In genomic region chr3:157129782-157130137, GRCh38 we compare ENCODE assay signal across 8 cellular contexts. TPM values are rescaled to one million over a fixed set of nuclear protein-coding genes. Genes with fewer than 3 reads are reported as not detected.
DNase-seq lines count a peak whose midpoint lies in the region; ATAC-seq and TF ChIP-seq lines count a peak whose summit lies in the region.

No MANE protein-coding gene starts in this region.

- peaks cover 3% of the 10 kb centered on the region for H3F3A ChIP-seq in MM.1S (ENCODE audit: insufficient read depth, low read length)

- H2AFZ ChIP-seq in MM.1S (ENCODE audit: low read length): no peak overlapping the region

- peaks cover 21 to 61% of the 10 kb centered on the region in 2 donors for H3K4me1 ChIP-seq in left lung
- peaks cover 35% of the 10 kb centered on the region for H3K4me1 ChIP-seq in MM.1S (ENCODE audit: low read length)

- H3K36me3 ChIP-seq in left lung (peaks cover 0 to 3% of the 10 kb centered on the region in 2 donors), MM.1S (replicated peaks; ENCODE audit: insufficient read depth, low read length) (no peaks in the 10 kb centered on the region)

- H3K79me2 ChIP-seq in MM.1S (ENCODE audit: low read length): no peaks in the 10 kb centered on the region

- H3K4me3 ChIP-seq in left lung (no peak overlapping the region), MM.1S (ENCODE audit: low read length) (no peak overlapping the region)

- ATAC-seq in left lung: no peak

- TF ChIP-seq CTCF in left lung (IDR thresholded peaks at IDR 0.05): no peak
- no peak for TF ChIP-seq CTCF in MM.1S (IDR thresholded peaks at IDR 0.05; ENCODE audit: low read length)

- H3K9me2 ChIP-seq in MM.1S (replicated peaks; ENCODE audit: insufficient read depth, low read length): no peaks in the 10 kb centered on the region

- no peak overlapping the region for H3K9ac ChIP-seq in MM.1S (ENCODE audit: low read length)

- intact Hi-C loops in left lung (cut with DNase I): loop anchor here in 1 of 2 donors (10.0 kb wide), 1 partner anchor 455 kb away; the partner anchor contains the start of gene TIPARP

- no peak for TF ChIP-seq RAD21 in Ishikawa (IDR thresholded peaks at IDR 0.05; ENCODE audit: low read depth)

- WGBS in adipose tissue, 3 donors: 58 to 70% (median 68%) methylated on average over 9 of the region's 9 CpGs

- H3K27ac ChIP-seq in adipose tissue (ENCODE audit: low read depth, low read length) (peak overlapping the region; percentile 41), left lung (peak overlapping the region; percentile 45 to 75), MM.1S (ENCODE audit: low read length) (no peak overlapping the region)

- TF ChIP-seq EP300 in Ishikawa (IDR thresholded peaks at IDR 0.05; ENCODE audit: borderline replicate concordance): peak; percentile 64

- H4K20me1 ChIP-seq in MM.1S (ENCODE audit: insufficient read depth, low read length): no peaks in the 10 kb centered on the region

- H3K9me3 ChIP-seq in left lung (no peaks in the 10 kb centered on the region), MM.1S (replicated peaks; ENCODE audit: insufficient read depth, low read length) (no peaks in the 10 kb centered on the region)

- peak; percentile 66 for DNase-seq in A172 (ENCODE audit: low spot score)
- no peak for DNase-seq in left lung
- DNase-seq in superior temporal gyrus (ENCODE audit: extremely low spot score): peak; percentile 78
- DNase-seq in DMS 273 (lab: John Stamatoyannopoulos, UW; ENCODE audit: unreplicated experiment): no peak
- DNase-seq in MM.1S: no peak
- DNase-seq in middle frontal gyrus (ENCODE audit: extremely low spot score, low spot score): no peak

- no peak overlapping the region for H3K4me2 ChIP-seq in MM.1S (ENCODE audit: low read depth, low read length)

- H3K27me3 ChIP-seq in left lung: no peaks in the 10 kb centered on the region
- no peaks in the 10 kb centered on the region for H3K27me3 ChIP-seq in MM.1S (replicated peaks; ENCODE audit: insufficient read depth, low read length)

TF ChIP-seq in Ishikawa, 13 proteins besides CTCF, POLR2A, EP300 and RAD21:
- no peak for TF ChIP-seq CEBPB (IDR thresholded peaks at IDR 0.05)
- TF ChIP-seq, protein P1, sequence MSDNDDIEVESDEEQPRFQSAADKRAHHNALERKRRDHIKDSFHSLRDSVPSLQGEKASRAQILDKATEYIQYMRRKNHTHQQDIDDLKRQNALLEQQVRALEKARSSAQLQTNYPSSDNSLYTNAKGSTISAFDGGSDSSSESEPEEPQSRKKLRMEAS (IDR thresholded peaks at IDR 0.05): peak; percentile 96
- peak; percentile 36 for TF ChIP-seq TEAD4 (IDR thresholded peaks at IDR 0.05)
- TF ChIP-seq TCF12 (IDR thresholded peaks at IDR 0.05; ENCODE audit: low read depth): peak; percentile 69; the same call in 1 of the 2 replicates
- TF ChIP-seq FOXM1 (IDR thresholded peaks at IDR 0.05; ENCODE audit: borderline replicate concordance, low read depth): peak; percentile 75
- TF ChIP-seq TAF1 (IDR thresholded peaks at IDR 0.05; ENCODE audit: low read depth): 0 out of 2 replicates have a peak, but pooled peaks have one; percentile 19
- no peak; the same call in 1 of the 2 replicates for TF ChIP-seq ZBTB7A (IDR thresholded peaks at IDR 0.05; ENCODE audit: low read depth)
- TF ChIP-seq YY1 (IDR thresholded peaks at IDR 0.05; ENCODE audit: low read depth): peak; percentile 53; the same call in 1 of the 2 replicates
- peak; percentile 72 for TF ChIP-seq NFIC (IDR thresholded peaks at IDR 0.05)
- TF ChIP-seq, protein P2, sequence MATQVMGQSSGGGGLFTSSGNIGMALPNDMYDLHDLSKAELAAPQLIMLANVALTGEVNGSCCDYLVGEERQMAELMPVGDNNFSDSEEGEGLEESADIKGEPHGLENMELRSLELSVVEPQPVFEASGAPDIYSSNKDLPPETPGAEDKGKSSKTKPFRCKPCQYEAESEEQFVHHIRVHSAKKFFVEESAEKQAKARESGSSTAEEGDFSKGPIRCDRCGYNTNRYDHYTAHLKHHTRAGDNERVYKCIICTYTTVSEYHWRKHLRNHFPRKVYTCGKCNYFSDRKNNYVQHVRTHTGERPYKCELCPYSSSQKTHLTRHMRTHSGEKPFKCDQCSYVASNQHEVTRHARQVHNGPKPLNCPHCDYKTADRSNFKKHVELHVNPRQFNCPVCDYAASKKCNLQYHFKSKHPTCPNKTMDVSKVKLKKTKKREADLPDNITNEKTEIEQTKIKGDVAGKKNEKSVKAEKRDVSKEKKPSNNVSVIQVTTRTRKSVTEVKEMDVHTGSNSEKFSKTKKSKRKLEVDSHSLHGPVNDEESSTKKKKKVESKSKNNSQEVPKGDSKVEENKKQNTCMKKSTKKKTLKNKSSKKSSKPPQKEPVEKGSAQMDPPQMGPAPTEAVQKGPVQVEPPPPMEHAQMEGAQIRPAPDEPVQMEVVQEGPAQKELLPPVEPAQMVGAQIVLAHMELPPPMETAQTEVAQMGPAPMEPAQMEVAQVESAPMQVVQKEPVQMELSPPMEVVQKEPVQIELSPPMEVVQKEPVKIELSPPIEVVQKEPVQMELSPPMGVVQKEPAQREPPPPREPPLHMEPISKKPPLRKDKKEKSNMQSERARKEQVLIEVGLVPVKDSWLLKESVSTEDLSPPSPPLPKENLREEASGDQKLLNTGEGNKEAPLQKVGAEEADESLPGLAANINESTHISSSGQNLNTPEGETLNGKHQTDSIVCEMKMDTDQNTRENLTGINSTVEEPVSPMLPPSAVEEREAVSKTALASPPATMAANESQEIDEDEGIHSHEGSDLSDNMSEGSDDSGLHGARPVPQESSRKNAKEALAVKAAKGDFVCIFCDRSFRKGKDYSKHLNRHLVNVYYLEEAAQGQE (IDR thresholded peaks at IDR 0.05; ENCODE audit: low read depth): no peak
- TF ChIP-seq CREB1 (IDR thresholded peaks at IDR 0.05; ENCODE audit: low read depth): no peak
- peak; percentile 35; the same call in 1 of the 2 replicates for TF ChIP-seq USF1 (IDR thresholded peaks at IDR 0.05)
- no peak for TF ChIP-seq EGR1 (IDR thresholded peaks at IDR 0.05)

RNA-seq across cellular contexts. Expression of gene CCNL1, which starts 30.2 kb away (rescaled TPM):
- total RNA-seq in A172 (2014; rRNA removed; shearing (Covaris generic)): 69.1 and 75.0 TPM in 2 replicates
- 100 to 1,000 TPM in 2 of 3 donors, 10 to 100 TPM in 1; 50.9 to 277 (median 118) TPM for polyA plus RNA-seq in adipose tissue
- total RNA-seq in left lung: 100 to 1,000 TPM in 1 of 2 donors, 10 to 100 TPM in 1; 82.6 to 119 TPM

Comparison
In these comparisons a context has a peak if more than half of its experiments do, and no peak if none do; other contexts are left out.
1. DNase-seq: peak in A172 (single experiment) and superior temporal gyrus (single experiment); none in left lung (0 of 2), DMS 273 (single experiment), MM.1S (single experiment) and middle frontal gyrus (single experiment).